ENCODE assay signal across 1 cellular context in the genomic region with DNA sequence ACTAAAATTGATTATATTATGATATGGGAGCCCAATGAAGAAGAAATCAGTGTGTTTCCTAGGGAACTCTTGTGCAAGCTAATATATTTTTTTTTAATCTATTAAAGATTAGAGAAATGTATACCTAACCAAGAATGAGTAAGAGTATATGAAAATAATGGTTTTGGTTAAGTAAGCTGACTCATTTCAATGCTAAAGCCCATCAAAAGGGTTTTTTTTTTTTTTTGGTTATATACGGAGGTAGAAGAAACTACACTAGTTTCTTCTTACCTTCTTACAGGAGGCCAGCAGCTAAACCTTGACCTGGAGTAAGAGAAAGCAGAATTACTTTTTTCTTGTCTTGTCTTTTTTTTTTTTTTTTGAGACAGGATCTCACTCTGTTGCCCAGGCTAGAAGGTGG.
A peak's percentile ranks its signal among the peaks of the same experiment; 100 is the strongest.
TF ChIP-seq lines count a peak whose summit lies in the region.

No MANE protein-coding gene starts in this region.

TF ChIP-seq in GM12878, 131 proteins besides CTCF, POLR2A, EP300 and RAD21 (continued from another document and continues in another):
- TF ChIP-seq, protein P1, sequence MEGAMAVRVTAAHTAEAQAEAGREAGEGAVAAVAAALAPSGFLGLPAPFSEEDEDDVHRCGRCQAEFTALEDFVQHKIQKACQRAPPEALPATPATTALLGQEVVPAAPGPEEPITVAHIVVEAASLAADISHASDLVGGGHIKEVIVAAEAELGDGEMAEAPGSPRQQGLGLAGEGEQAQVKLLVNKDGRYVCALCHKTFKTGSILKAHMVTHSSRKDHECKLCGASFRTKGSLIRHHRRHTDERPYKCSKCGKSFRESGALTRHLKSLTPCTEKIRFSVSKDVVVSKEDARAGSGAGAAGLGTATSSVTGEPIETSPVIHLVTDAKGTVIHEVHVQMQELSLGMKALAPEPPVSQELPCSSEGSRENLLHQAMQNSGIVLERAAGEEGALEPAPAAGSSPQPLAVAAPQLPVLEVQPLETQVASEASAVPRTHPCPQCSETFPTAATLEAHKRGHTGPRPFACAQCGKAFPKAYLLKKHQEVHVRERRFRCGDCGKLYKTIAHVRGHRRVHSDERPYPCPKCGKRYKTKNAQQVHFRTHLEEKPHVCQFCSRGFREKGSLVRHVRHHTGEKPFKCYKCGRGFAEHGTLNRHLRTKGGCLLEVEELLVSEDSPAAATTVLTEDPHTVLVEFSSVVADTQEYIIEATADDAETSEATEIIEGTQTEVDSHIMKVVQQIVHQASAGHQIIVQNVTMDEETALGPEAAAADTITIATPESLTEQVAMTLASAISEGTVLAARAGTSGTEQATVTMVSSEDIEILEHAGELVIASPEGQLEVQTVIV (IDR thresholded peaks at IDR 0.05; ENCODE audit: borderline replicate concordance, partially characterized antibody), result no peak
- TF ChIP-seq RUNX3 (IDR thresholded peaks at IDR 0.05; ENCODE audit: low read length) (peak; percentile 86), RAD51 (IDR thresholded peaks at IDR 0.05) (no peak), MTA2 (IDR thresholded peaks at IDR 0.05; ENCODE audit: low read depth) (peak; percentile 72; the same call in 1 of the 2 replicates), CHD1 (IDR thresholded peaks at IDR 0.05; ENCODE audit: low read depth, low read length) (no peak), ZNF384 (IDR thresholded peaks at IDR 0.05; ENCODE audit: borderline replicate concordance, low read depth, low read length) (peak; percentile 81; the same call in 1 of the 2 replicates), JUNB (IDR thresholded peaks at IDR 0.05) (peak; percentile 93), ZNF622 (IDR thresholded peaks at IDR 0.05) (no peak), MTA3 (IDR thresholded peaks at IDR 0.05; ENCODE audit: borderline replicate concordance, low read length) (peak; percentile 68; the same call in 1 of the 2 replicates), ZNF217 (IDR thresholded peaks at IDR 0.05) (no peak), GABPA (IDR thresholded peaks at IDR 0.05; ENCODE audit: low read depth) (0 out of 2 replicates have a peak, but pooled peaks have one; percentile 41), PML (IDR thresholded peaks at IDR 0.05; ENCODE audit: low read length) (no peak), SREBF2 (IDR thresholded peaks at IDR 0.05; ENCODE audit: low read length) (no peak), ETV6 (conservative IDR thresholded peaks at IDR 0.05 in 1 of 2, IDR thresholded peaks at IDR 0.05 in 1 of 2; ENCODE audit: borderline replicate concordance in 1 of 2, low read depth in 1 of 2) (no peak), ATF7 (IDR thresholded peaks at IDR 0.05; ENCODE audit: low read depth) (peak; percentile 24; the same call in 1 of the 2 replicates), MYC (IDR thresholded peaks at IDR 0.05; ENCODE audit: insufficient read depth, insufficient read length, insufficient replicate concordance, low read length, severe bottlenecking) (no peak), CBX5 (IDR thresholded peaks at IDR 0.05; ENCODE audit: low read depth) (no peak), MXI1 (IDR thresholded peaks at IDR 0.05; ENCODE audit: low read depth, low read length) (no peak), POLR2AphosphoS2 (IDR thresholded peaks at IDR 0.05; ENCODE audit: low read depth, low read length) (no peak), NR2F1 (conservative IDR thresholded peaks at IDR 0.05) (no peak), YY1 (IDR thresholded peaks at IDR 0.05; ENCODE audit: low read depth, low read length) (no peak), SUZ12 (IDR thresholded peaks at IDR 0.05; ENCODE audit: unreplicated experiment) (no peak), KLF5 (IDR thresholded peaks at IDR 0.05; ENCODE audit: partially characterized antibody) (no peak), MEF2A (IDR thresholded peaks at IDR 0.05; ENCODE audit: insufficient read depth, low read depth, low read length) (no peak), NFXL1 (IDR thresholded peaks at IDR 0.05; ENCODE audit: borderline replicate concordance) (no peak), NFIC (IDR thresholded peaks at IDR 0.05; ENCODE audit: low read depth, low read length) (peak; percentile 85), FOXM1 (IDR thresholded peaks at IDR 0.05; ENCODE audit: low read depth, low read length) (peak; percentile 54; the same call in 1 of the 2 replicates), CBX3 (IDR thresholded peaks at IDR 0.05; ENCODE audit: borderline replicate concordance, low read depth) (no peak)
- TF ChIP-seq, protein P2, sequence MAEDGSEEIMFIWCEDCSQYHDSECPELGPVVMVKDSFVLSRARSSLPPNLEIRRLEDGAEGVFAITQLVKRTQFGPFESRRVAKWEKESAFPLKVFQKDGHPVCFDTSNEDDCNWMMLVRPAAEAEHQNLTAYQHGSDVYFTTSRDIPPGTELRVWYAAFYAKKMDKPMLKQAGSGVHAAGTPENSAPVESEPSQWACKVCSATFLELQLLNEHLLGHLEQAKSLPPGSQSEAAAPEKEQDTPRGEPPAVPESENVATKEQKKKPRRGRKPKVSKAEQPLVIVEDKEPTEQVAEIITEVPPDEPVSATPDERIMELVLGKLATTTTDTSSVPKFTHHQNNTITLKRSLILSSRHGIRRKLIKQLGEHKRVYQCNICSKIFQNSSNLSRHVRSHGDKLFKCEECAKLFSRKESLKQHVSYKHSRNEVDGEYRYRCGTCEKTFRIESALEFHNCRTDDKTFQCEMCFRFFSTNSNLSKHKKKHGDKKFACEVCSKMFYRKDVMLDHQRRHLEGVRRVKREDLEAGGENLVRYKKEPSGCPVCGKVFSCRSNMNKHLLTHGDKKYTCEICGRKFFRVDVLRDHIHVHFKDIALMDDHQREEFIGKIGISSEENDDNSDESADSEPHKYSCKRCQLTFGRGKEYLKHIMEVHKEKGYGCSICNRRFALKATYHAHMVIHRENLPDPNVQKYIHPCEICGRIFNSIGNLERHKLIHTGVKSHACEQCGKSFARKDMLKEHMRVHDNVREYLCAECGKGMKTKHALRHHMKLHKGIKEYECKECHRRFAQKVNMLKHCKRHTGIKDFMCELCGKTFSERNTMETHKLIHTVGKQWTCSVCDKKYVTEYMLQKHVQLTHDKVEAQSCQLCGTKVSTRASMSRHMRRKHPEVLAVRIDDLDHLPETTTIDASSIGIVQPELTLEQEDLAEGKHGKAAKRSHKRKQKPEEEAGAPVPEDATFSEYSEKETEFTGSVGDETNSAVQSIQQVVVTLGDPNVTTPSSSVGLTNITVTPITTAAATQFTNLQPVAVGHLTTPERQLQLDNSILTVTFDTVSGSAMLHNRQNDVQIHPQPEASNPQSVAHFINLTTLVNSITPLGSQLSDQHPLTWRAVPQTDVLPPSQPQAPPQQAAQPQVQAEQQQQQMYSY (CRISPR knock-in tag; IDR thresholded peaks at IDR 0.05), result no peak
- TF ChIP-seq, protein P3, sequence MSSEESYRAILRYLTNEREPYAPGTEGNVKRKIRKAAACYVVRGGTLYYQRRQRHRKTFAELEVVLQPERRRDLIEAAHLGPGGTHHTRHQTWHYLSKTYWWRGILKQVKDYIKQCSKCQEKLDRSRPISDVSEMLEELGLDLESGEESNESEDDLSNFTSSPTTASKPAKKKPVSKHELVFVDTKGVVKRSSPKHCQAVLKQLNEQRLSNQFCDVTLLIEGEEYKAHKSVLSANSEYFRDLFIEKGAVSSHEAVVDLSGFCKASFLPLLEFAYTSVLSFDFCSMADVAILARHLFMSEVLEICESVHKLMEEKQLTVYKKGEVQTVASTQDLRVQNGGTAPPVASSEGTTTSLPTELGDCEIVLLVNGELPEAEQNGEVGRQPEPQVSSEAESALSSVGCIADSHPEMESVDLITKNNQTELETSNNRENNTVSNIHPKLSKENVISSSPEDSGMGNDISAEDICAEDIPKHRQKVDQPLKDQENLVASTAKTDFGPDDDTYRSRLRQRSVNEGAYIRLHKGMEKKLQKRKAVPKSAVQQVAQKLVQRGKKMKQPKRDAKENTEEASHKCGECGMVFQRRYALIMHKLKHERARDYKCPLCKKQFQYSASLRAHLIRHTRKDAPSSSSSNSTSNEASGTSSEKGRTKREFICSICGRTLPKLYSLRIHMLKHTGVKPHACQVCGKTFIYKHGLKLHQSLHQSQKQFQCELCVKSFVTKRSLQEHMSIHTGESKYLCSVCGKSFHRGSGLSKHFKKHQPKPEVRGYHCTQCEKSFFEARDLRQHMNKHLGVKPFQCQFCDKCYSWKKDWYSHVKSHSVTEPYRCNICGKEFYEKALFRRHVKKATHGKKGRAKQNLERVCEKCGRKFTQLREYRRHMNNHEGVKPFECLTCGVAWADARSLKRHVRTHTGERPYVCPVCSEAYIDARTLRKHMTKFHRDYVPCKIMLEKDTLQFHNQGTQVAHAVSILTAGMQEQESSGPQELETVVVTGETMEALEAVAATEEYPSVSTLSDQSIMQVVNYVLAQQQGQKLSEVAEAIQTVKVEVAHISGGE (CRISPR knock-in tag; IDR thresholded peaks at IDR 0.05), result no peak
- TF ChIP-seq, protein P4, sequence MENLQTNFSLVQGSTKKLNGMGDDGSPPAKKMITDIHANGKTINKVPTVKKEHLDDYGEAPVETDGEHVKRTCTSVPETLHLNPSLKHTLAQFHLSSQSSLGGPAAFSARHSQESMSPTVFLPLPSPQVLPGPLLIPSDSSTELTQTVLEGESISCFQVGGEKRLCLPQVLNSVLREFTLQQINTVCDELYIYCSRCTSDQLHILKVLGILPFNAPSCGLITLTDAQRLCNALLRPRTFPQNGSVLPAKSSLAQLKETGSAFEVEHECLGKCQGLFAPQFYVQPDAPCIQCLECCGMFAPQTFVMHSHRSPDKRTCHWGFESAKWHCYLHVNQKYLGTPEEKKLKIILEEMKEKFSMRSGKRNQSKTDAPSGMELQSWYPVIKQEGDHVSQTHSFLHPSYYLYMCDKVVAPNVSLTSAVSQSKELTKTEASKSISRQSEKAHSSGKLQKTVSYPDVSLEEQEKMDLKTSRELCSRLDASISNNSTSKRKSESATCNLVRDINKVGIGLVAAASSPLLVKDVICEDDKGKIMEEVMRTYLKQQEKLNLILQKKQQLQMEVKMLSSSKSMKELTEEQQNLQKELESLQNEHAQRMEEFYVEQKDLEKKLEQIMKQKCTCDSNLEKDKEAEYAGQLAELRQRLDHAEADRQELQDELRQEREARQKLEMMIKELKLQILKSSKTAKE (IDR thresholded peaks at IDR 0.05; ENCODE audit: low read depth, poor library complexity, severe bottlenecking), result no peak
- TF ChIP-seq, protein P5, sequence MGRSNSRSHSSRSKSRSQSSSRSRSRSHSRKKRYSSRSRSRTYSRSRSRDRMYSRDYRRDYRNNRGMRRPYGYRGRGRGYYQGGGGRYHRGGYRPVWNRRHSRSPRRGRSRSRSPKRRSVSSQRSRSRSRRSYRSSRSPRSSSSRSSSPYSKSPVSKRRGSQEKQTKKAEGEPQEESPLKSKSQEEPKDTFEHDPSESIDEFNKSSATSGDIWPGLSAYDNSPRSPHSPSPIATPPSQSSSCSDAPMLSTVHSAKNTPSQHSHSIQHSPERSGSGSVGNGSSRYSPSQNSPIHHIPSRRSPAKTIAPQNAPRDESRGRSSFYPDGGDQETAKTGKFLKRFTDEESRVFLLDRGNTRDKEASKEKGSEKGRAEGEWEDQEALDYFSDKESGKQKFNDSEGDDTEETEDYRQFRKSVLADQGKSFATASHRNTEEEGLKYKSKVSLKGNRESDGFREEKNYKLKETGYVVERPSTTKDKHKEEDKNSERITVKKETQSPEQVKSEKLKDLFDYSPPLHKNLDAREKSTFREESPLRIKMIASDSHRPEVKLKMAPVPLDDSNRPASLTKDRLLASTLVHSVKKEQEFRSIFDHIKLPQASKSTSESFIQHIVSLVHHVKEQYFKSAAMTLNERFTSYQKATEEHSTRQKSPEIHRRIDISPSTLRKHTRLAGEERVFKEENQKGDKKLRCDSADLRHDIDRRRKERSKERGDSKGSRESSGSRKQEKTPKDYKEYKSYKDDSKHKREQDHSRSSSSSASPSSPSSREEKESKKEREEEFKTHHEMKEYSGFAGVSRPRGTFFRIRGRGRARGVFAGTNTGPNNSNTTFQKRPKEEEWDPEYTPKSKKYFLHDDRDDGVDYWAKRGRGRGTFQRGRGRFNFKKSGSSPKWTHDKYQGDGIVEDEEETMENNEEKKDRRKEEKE (IDR thresholded peaks at IDR 0.05), result no peak
- TF ChIP-seq, protein P6, sequence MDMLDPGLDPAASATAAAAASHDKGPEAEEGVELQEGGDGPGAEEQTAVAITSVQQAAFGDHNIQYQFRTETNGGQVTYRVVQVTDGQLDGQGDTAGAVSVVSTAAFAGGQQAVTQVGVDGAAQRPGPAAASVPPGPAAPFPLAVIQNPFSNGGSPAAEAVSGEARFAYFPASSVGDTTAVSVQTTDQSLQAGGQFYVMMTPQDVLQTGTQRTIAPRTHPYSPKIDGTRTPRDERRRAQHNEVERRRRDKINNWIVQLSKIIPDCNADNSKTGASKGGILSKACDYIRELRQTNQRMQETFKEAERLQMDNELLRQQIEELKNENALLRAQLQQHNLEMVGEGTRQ (IDR thresholded peaks at IDR 0.05; ENCODE audit: borderline replicate concordance, low read depth, low read length), result no peak
- TF ChIP-seq, protein P7, sequence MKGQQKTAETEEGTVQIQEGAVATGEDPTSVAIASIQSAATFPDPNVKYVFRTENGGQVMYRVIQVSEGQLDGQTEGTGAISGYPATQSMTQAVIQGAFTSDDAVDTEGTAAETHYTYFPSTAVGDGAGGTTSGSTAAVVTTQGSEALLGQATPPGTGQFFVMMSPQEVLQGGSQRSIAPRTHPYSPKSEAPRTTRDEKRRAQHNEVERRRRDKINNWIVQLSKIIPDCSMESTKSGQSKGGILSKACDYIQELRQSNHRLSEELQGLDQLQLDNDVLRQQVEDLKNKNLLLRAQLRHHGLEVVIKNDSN (IDR thresholded peaks at IDR 0.05; ENCODE audit: borderline replicate concordance, extremely low read length, insufficient read depth, low read depth, low read length), result no peak
- TF ChIP-seq, protein P8, sequence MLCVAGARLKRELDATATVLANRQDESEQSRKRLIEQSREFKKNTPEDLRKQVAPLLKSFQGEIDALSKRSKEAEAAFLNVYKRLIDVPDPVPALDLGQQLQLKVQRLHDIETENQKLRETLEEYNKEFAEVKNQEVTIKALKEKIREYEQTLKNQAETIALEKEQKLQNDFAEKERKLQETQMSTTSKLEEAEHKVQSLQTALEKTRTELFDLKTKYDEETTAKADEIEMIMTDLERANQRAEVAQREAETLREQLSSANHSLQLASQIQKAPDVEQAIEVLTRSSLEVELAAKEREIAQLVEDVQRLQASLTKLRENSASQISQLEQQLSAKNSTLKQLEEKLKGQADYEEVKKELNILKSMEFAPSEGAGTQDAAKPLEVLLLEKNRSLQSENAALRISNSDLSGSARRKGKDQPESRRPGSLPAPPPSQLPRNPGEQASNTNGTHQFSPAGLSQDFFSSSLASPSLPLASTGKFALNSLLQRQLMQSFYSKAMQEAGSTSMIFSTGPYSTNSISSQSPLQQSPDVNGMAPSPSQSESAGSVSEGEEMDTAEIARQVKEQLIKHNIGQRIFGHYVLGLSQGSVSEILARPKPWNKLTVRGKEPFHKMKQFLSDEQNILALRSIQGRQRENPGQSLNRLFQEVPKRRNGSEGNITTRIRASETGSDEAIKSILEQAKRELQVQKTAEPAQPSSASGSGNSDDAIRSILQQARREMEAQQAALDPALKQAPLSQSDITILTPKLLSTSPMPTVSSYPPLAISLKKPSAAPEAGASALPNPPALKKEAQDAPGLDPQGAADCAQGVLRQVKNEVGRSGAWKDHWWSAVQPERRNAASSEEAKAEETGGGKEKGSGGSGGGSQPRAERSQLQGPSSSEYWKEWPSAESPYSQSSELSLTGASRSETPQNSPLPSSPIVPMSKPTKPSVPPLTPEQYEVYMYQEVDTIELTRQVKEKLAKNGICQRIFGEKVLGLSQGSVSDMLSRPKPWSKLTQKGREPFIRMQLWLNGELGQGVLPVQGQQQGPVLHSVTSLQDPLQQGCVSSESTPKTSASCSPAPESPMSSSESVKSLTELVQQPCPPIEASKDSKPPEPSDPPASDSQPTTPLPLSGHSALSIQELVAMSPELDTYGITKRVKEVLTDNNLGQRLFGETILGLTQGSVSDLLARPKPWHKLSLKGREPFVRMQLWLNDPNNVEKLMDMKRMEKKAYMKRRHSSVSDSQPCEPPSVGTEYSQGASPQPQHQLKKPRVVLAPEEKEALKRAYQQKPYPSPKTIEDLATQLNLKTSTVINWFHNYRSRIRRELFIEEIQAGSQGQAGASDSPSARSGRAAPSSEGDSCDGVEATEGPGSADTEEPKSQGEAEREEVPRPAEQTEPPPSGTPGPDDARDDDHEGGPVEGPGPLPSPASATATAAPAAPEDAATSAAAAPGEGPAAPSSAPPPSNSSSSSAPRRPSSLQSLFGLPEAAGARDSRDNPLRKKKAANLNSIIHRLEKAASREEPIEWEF (IDR thresholded peaks at IDR 0.05; ENCODE audit: insufficient replicate concordance, low read depth, low read length), result no peak
